8 cellular contexts compared by ENCODE assay signal in the genomic region with DNA sequence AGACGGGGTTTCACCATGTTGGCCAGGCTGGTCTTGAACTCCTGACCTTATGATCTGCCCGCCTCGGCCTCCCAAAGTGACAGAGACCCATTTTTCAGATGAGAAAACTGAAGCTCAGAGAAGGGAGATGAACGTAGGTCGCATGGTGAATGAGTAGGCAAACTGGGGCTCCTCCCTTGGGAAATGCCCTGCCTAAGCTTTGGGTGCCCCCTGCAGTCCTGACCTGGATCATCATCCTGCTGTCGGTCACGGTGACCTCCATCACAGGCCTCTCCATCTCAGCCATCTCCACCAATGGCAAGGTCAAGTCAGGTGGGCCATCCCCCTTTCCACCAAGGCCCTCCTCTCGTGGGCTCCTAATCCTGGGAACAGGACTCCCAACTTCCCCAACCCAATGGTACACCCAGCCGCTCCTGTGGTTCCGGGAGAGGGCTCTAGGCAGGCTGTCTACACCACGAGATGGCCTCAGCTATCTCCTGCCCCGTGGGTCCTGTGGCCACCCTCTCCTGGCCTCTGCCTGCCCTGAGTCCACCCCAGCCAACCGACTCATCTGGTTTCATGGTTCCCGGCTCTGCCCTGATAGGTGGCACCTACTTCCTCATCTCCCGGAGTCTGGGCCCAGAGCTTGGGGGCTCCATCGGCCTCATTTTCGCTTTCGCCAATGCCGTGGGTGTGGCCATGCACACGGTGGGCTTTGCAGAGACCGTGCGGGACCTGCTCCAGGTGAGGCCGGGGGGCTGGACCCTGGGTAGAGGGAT. TPM values are rescaled to one million over a fixed set of nuclear protein-coding genes. Genes with fewer than 3 reads are reported as not detected.
DNase-seq lines count a peak whose midpoint lies in the region; ATAC-seq lines count a peak whose summit lies in the region.

No MANE protein-coding gene starts in this region.

- DNase-seq in GDM1 (lab: John Stamatoyannopoulos, UW) (peak; percentile 31), HuH-7 (ENCODE audit: low spot score) (peak; percentile 54), myocyte (ENCODE audit: low read depth) (peak; percentile 74), cerebellum (ENCODE audit: low spot score) (no peak), amniotic stem cell (lab: John Stamatoyannopoulos, UW) (no peak), NCI-H526 treated with DMSO at 0.1 percent for 48 hours (lab: John Stamatoyannopoulos, UW) (no peak)
- peak; percentile 60 for DNase-seq in activated CD8-positive, alpha-beta T cell treated with anti-CD3 and anti-CD28 coated beads, Interleukin-2, amount 10 ng/mL, durations not matched to agents 7 days and 5 days

- no peak overlapping the region for H3K4me3 Mint-ChIP-seq in activated CD8-positive, alpha-beta T cell treated with anti-CD3 and anti-CD28 coated beads, Interleukin-2, amount 10 ng/mL, durations not matched to agents 7 days and 5 days

- ATAC-seq in activated CD8-positive, alpha-beta T cell treated with anti-CD3 and anti-CD28 coated beads, Interleukin-2, amount 10 ng/mL, durations not matched to agents 7 days and 5 days: peak; percentile 72
- ATAC-seq in GM19328 (IDR thresholded peaks at IDR 0.05; ENCODE audit: unreplicated experiment): no peak

- CTCF ChIA-PET in activated CD8-positive, alpha-beta T cell treated with anti-CD3 and anti-CD28 coated beads, Interleukin-2, amount 10 ng/mL, durations not matched to agents 7 days and 5 days (lab: Charles Lee): interaction anchor here (0.6 to 9.5 kb wide), 18 partner anchors 10 to 282 kb away, joined by 3 to 96 read pairs (median 6); no protein-coding TSS in a partner anchor

- POLR2A ChIA-PET in activated CD8-positive, alpha-beta T cell treated with anti-CD3 and anti-CD28 coated beads, Interleukin-2, amount 10 ng/mL, durations not matched to agents 7 days and 5 days (lab: Charles Lee): interaction anchor here (2.9 kb wide), 1 partner anchor 62 kb away, joined by 7 read pairs; no protein-coding TSS in a partner anchor

- peaks cover 17% of the 10 kb centered on the region for H3K4me1 Mint-ChIP-seq in activated CD8-positive, alpha-beta T cell treated with anti-CD3 and anti-CD28 coated beads, Interleukin-2, amount 10 ng/mL, durations not matched to agents 7 days and 5 days (ENCODE audit: low read depth)

- no peaks in the 10 kb centered on the region for H3K27me3 Mint-ChIP-seq in activated CD8-positive, alpha-beta T cell treated with anti-CD3 and anti-CD28 coated beads, Interleukin-2, amount 10 ng/mL, durations not matched to agents 7 days and 5 days (ENCODE audit: low read depth)

- H3K9me3 Mint-ChIP-seq in activated CD8-positive, alpha-beta T cell treated with anti-CD3 and anti-CD28 coated beads, Interleukin-2, amount 10 ng/mL, durations not matched to agents 7 days and 5 days (ENCODE audit: insufficient read depth): no peaks in the 10 kb centered on the region

- H3K27ac Mint-ChIP-seq in activated CD8-positive, alpha-beta T cell treated with anti-CD3 and anti-CD28 coated beads, Interleukin-2, amount 10 ng/mL, durations not matched to agents 7 days and 5 days: no peak overlapping the region

- H3K36me3 Mint-ChIP-seq in activated CD8-positive, alpha-beta T cell treated with anti-CD3 and anti-CD28 coated beads, Interleukin-2, amount 10 ng/mL, durations not matched to agents 7 days and 5 days (ENCODE audit: low read depth): no peaks in the 10 kb centered on the region

RNA-seq across cellular contexts. Expression of gene SLC12A3, which starts 4.7 kb away (rescaled TPM):
- total RNA-seq in activated CD8-positive, alpha-beta T cell treated with anti-CD3 and anti-CD28 coated beads, Interleukin-2, amount 10 ng/mL, durations not matched to agents 7 days and 5 days: not detected
- 0.16 TPM in 1 of 2 replicates, not detected in the other for total RNA-seq in myocyte
- polyA plus RNA-seq in myocyte (2012): 0.06 TPM
- not detected for total RNA-seq in cerebellum

Comparison
In these comparisons a context has a peak if more than half of its experiments do, and no peak if none do; other contexts are left out.
1. DNase-seq: peak in GDM1 (single experiment), HuH-7 (single experiment), activated CD8-positive, alpha-beta T cell treated with anti-CD3 and anti-CD28 coated beads, Interleukin-2, amount 10 ng/mL, durations not matched to agents 7 days and 5 days (single experiment) and myocyte (single experiment); none in cerebellum (single experiment), amniotic stem cell (single experiment) and NCI-H526 treated with DMSO at 0.1 percent for 48 hours (single experiment).